Comparison of ENCODE assay signal across 8 cellular contexts in the genomic region with DNA sequence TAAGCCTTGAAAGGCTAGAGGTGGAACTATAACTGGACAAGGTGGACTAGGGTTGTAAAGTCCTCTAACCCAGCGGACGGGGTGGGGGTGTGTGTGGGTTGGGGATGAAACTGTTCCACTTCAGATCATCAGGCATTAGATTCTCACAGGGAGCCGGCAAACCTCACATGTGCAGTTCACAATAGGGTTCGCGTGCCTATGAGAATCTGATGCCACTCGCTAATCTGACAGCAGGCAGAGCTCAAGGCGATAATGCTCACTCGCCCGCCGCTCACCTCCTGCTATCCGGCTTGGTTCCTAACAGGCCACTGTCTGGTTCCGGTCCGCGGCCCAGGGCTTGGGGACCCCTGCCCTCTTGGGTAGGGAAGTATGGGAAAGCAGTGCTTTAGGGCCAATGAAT. TPM values are rescaled to one million over a fixed set of nuclear protein-coding genes. Genes with fewer than 3 reads are reported as not detected.
A peak's percentile ranks its signal among the peaks of the same experiment; 100 is the strongest.
DNase-seq lines count a peak whose midpoint lies in the region; TF ChIP-seq lines count a peak whose summit lies in the region.

No MANE protein-coding gene starts in this region.

- peak overlapping the region; percentile 98 for H3K4me3 Mint-ChIP-seq in T-helper 2 cell treated with Interferon-gamma antibody and Interleukin-4, amounts not matched to agents 5 μg/mL and 100 μg/mL, for 36 hours
- peak overlapping the region; percentile 97 to 99 (median 99) for H3K4me3 Mint-ChIP-seq in nephron

- no peaks in the 10 kb centered on the region for H3K9me3 ChIP-seq in ectodermal cell (ENCODE audit: control insufficient read depth, low read length)

- no peaks in the 10 kb centered on the region for H3K27me3 ChIP-seq in ectodermal cell (ENCODE audit: control insufficient read depth, insufficient read depth, low read length, poor library complexity, severe bottlenecking)

- H3K9me3 Mint-ChIP-seq in T-helper 2 cell treated with Interferon-gamma antibody and Interleukin-4, amounts not matched to agents 5 μg/mL and 100 μg/mL, for 36 hours: no peaks in the 10 kb centered on the region
- H3K9me3 Mint-ChIP-seq in nephron: no peaks in the 10 kb centered on the region

- H3K36me3 ChIP-seq in ectodermal cell (ENCODE audit: control insufficient read depth, insufficient read depth, low read length): peaks cover 2% of the 10 kb centered on the region

- peaks cover 5% of the 10 kb centered on the region for H3K4me1 ChIP-seq in ectodermal cell (ENCODE audit: control insufficient read depth, insufficient read depth, low read length)

- H3K27ac Mint-ChIP-seq in T-helper 2 cell treated with Interferon-gamma antibody and Interleukin-4, amounts not matched to agents 5 μg/mL and 100 μg/mL, for 36 hours: peak overlapping the region; percentile 95
- peak overlapping the region; percentile 96 to 97 (median 97) for H3K27ac Mint-ChIP-seq in nephron

- peak overlapping the region; percentile 66 for H3K4me3 ChIP-seq in ectodermal cell (ENCODE audit: insufficient read depth, low read depth, low read length)

- WGBS in ectodermal cell, 2 experiments: 87 to 90% methylated on average over 14 of the region's 14 CpGs

- no peaks in the 10 kb centered on the region for H3K27me3 Mint-ChIP-seq in T-helper 2 cell treated with Interferon-gamma antibody and Interleukin-4, amounts not matched to agents 5 μg/mL and 100 μg/mL, for 36 hours (ENCODE audit: low read depth)
- H3K27me3 Mint-ChIP-seq in nephron (ENCODE audit: low read depth): no peaks in the 10 kb centered on the region

- peaks cover 52% of the 10 kb centered on the region for H3K4me1 Mint-ChIP-seq in T-helper 2 cell treated with Interferon-gamma antibody and Interleukin-4, amounts not matched to agents 5 μg/mL and 100 μg/mL, for 36 hours (ENCODE audit: low read depth)
- H3K4me1 Mint-ChIP-seq in nephron: peaks cover 51% of the 10 kb centered on the region

- H3K36me3 Mint-ChIP-seq in T-helper 2 cell treated with Interferon-gamma antibody and Interleukin-4, amounts not matched to agents 5 μg/mL and 100 μg/mL, for 36 hours (ENCODE audit: low read depth): peaks cover 54% of the 10 kb centered on the region
- peaks cover 38% of the 10 kb centered on the region for H3K36me3 Mint-ChIP-seq in nephron (ENCODE audit: low read depth)

- no peak overlapping the region for H3K27ac ChIP-seq in ectodermal cell (ENCODE audit: insufficient read depth, low read depth, low read length, poor library complexity, severe bottlenecking)

- DNase-seq in activated effector memory CD4-positive, alpha-beta T cell treated with anti-CD3 and anti-CD28 coated beads, Interleukin-2, amount 50 U/mL, for 16 hours: peak; percentile 67
- no peak for DNase-seq in activated effector memory CD4-positive, alpha-beta T cell treated with Interleukin-2 at 50 U/mL for 16 hours
- no peak for DNase-seq in T-helper 2 cell treated with Interferon-gamma antibody and Interleukin-4, amounts not matched to agents 5 μg/mL and 100 μg/mL, for 36 hours (ENCODE audit: low spot score)
- DNase-seq in medulla oblongata (ENCODE audit: extremely low spot score): no peak
- no peak for DNase-seq in NCI-H2227 (lab: John Stamatoyannopoulos, UW; ENCODE audit: unreplicated experiment)
- DNase-seq in NCI-H1930 (lab: John Stamatoyannopoulos, UW): no peak

- TF ChIP-seq CTCF in nephron (IDR thresholded peaks at IDR 0.05; ENCODE audit: unreplicated experiment in 3 of 3): no peak

RNA-seq across cellular contexts. Expression of a gene that starts 1.0 kb away (rescaled TPM):
- polyA plus RNA-seq in ectodermal cell (2013, experiment 1 of 4): 51.8 TPM
- polyA plus RNA-seq in ectodermal cell (2013, experiment 2 of 4): 51.8 TPM
- polyA plus RNA-seq in ectodermal cell (2013, experiment 3 of 4): 46.7 TPM
- 44.9 TPM for polyA plus RNA-seq in ectodermal cell (2013, experiment 4 of 4)

RNA-seq across cellular contexts. Expression of a gene that starts 42.6 kb away (rescaled TPM):
- 18.7 TPM for polyA plus RNA-seq in ectodermal cell (2013, experiment 1 of 4)
- 25.0 TPM for polyA plus RNA-seq in ectodermal cell (2013, experiment 2 of 4)
- polyA plus RNA-seq in ectodermal cell (2013, experiment 3 of 4): 17.1 TPM
- 18.3 TPM for polyA plus RNA-seq in ectodermal cell (2013, experiment 4 of 4)
